15 cellular contexts compared by ENCODE assay signal in the genomic region with DNA sequence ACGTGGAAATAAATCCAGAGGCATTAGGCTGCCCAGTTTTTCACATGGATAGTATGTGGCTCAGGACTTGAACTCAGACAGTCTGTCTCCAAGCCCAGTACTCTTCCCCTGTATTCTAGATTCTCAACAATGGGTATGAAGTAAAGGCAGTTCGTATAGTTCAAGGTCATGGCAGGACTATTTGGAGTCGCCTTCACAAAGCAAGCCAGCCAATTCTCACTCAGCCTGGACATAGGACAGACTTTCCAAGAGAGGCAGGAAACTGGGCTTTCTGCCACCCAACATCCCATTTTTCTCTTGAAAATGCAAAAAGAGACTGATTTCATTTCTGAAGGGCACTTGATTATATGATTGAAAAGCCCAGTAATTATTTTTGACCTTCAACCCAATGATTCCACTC.
"Had no signal": no experiment of that assay in that cellular context is flagged by ENCODE, and none has a peak within 500 bp of the region (broad histone marks: within the 10 kb centered on the region; RNA-seq: fewer than 3 reads in every experiment).

No MANE protein-coding gene starts in this region.

- H3K9me3 ChIP-seq: lower lobe of right lung had no signal

- H3K4me1 ChIP-seq: lower lobe of right lung had no signal

- H3K36me3 ChIP-seq: lower lobe of right lung had no signal

- H3K27me3 ChIP-seq: dorsolateral prefrontal cortex had no signal

- ATAC-seq: activated T-cell treated with anti-CD3 and anti-CD28 coated beads, Interleukin-2, amount 50 U/mL, for 72 hours; lower lobe of right lung had no signal

- DNase-seq: activated CD4-positive, alpha-beta T cell treated with anti-CD3 and anti-CD28 coated beads for 1 hour; activated CD8-positive, alpha-beta memory T cell treated with anti-CD3 and anti-CD28 coated beads for 24 hours; activated CD8-positive, alpha-beta memory T cell treated with anti-CD3 and anti-CD28 coated beads, Interleukin-2, amount 50 U/mL, for 48 hours; activated effector memory CD4-positive, alpha-beta T cell treated with anti-CD3 and anti-CD28 coated beads, Interleukin-2, amount 50 U/mL, for 16 hours; activated naive CD4-positive, alpha-beta T cell treated with anti-CD3 and anti-CD28 coated beads, Interleukin-2, amount 50 U/mL, for 16 hours; activated T-cell treated with anti-CD3 and anti-CD28 coated beads, Interleukin-2, amount 50 U/mL, for 72 hours; dorsolateral prefrontal cortex; endodermal cell; immature natural killer cell; lower lobe of right lung; stimulated activated CD4-positive, alpha-beta T cell treated with anti-CD3 and anti-CD28 coated beads, Interleukin-2, amount 100 ng/mL, for 24 hours; stimulated activated naive CD4-positive, alpha-beta T cell treated with Interleukin-2 at 50 U/mL for 16 hours; SW 1271; T-helper 2 cell had no signal

- H3K4me3 ChIP-seq: dorsolateral prefrontal cortex, lower lobe of right lung had no signal

- H3K27ac ChIP-seq: dorsolateral prefrontal cortex, lower lobe of right lung, VCaP had no signal
